ENCODE assay signal across 9 cellular contexts in genomic region chr2:100820346-100821254, GRCh38. TPM values are rescaled to one million over a fixed set of nuclear protein-coding genes. Genes with fewer than 3 reads are reported as not detected.
DNase-seq lines count a peak whose midpoint lies in the region; ATAC-seq and TF ChIP-seq lines count a peak whose summit lies in the region.
"Had no signal": no experiment of that assay in that cellular context is flagged by ENCODE, and none has a peak within 500 bp of the region (broad histone marks: within the 10 kb centered on the region; RNA-seq: fewer than 3 reads in every experiment).

No MANE protein-coding gene starts in this region.

- peak; percentile 23 for DNase-seq in AG08396 (ENCODE audit: low spot score)
- no peak for DNase-seq in RWPE2 (ENCODE audit: low spot score)
- peak; percentile 61 for DNase-seq in endodermal cell
- DNase-seq in natural killer cell = no peak
- no peak for DNase-seq in SW480 (ENCODE audit: low spot score)

- H3K27me3 Mint-ChIP-seq in endodermal cell (ENCODE audit: insufficient read depth) (peaks cover 68% of the 10 kb centered on the region), natural killer cell (ENCODE audit: low read depth in 2 of 2) (peaks cover 55 to 70% of the 10 kb centered on the region in 2 donors)

- H3K9me3 Mint-ChIP-seq in endodermal cell (no peaks in the 10 kb centered on the region), natural killer cell (no peaks in the 10 kb centered on the region)
- H3K9me3 Mint-ChIP-seq: memory B cell had no signal

- WGBS in endodermal cell (ENCODE audit: insufficient coverage in 1 of 2, insufficient read length in 1 of 2), 2 experiments = 1 to 3% methylated on average over 27 to 90 of the region's 90 CpGs

- H3K4me1 Mint-ChIP-seq in endodermal cell (peaks cover 5% of the 10 kb centered on the region), natural killer cell (peaks cover 0 to 6% of the 10 kb centered on the region in 2 donors)

- peaks cover 26% of the 10 kb centered on the region for H3K4me1 ChIP-seq in RWPE2 (ENCODE audit: insufficient read depth, poor library complexity, severe bottlenecking)
- H3K4me1 ChIP-seq in endodermal cell (ENCODE audit: control insufficient read depth, insufficient read depth, low read length) = peaks cover 5% of the 10 kb centered on the region

- H3K27me3 ChIP-seq in RWPE2 (ENCODE audit: insufficient read depth, poor library complexity, severe bottlenecking) (no peaks in the 10 kb centered on the region), endodermal cell (ENCODE audit: control insufficient read depth, insufficient read depth, low read length, poor library complexity, severe bottlenecking) (peaks cover 77% of the 10 kb centered on the region)

- no peak; the same call in 1 of the 3 replicates for ATAC-seq in RWPE2 (ENCODE audit: low read depth)
- ATAC-seq in natural killer cell = no peak
- no peak for ATAC-seq in GM18519 (IDR thresholded peaks at IDR 0.05; ENCODE audit: low FRiP score, unreplicated experiment)
- ATAC-seq in HG03039 (IDR thresholded peaks at IDR 0.05; ENCODE audit: unreplicated experiment) = no peak
- no peak for ATAC-seq in GM18498 (IDR thresholded peaks at IDR 0.05; ENCODE audit: unreplicated experiment)

- H3K36me3 ChIP-seq in RWPE2 (ENCODE audit: low read depth) (0 out of 2 replicates have a peak, but pooled peaks cover 5% of the 10 kb centered on the region), endodermal cell (ENCODE audit: control insufficient read depth, insufficient read depth, low read length) (no peaks in the 10 kb centered on the region)

- H3K9me3 ChIP-seq in RWPE2 (ENCODE audit: severe bottlenecking) (no peaks in the 10 kb centered on the region), endodermal cell (ENCODE audit: control insufficient read depth, low read length) (no peaks in the 10 kb centered on the region)

- H3K4me3 Mint-ChIP-seq in endodermal cell = peak overlapping the region; percentile 50
- H3K4me3 Mint-ChIP-seq in natural killer cell = peak overlapping the region; percentile 25
- H3K4me3 Mint-ChIP-seq: memory B cell had no signal

- H3K27ac ChIP-seq in RWPE2 (ENCODE audit: poor library complexity, severe bottlenecking) = peak overlapping the region; percentile 68
- H3K27ac ChIP-seq in endodermal cell (ENCODE audit: low read depth, low read length) = no peak overlapping the region

- TF ChIP-seq CTCF in RWPE2 (IDR thresholded peaks at IDR 0.05; ENCODE audit: poor library complexity, severe bottlenecking) (no peak), endodermal cell (conservative IDR thresholded peaks at IDR 0.05) (no peak), natural killer cell (IDR thresholded peaks at IDR 0.05) (no peak)

- intact Hi-C loops in natural killer cell (cut with micrococcal nuclease) = no loop called here

- H3K27ac Mint-ChIP-seq in endodermal cell = no peak overlapping the region
- no peak overlapping the region for H3K27ac Mint-ChIP-seq in natural killer cell
- H3K27ac Mint-ChIP-seq: memory B cell had no signal

- peak overlapping the region; percentile 15 for H3K9ac ChIP-seq in endodermal cell (ENCODE audit: extremely low read depth, low read length, poor library complexity, severe bottlenecking)

- H3K4me3 ChIP-seq in RWPE2 (ENCODE audit: severe bottlenecking) (peak overlapping the region; percentile 93), endodermal cell (ENCODE audit: low read length) (peak overlapping the region; percentile 74)

- H3K36me3 Mint-ChIP-seq in endodermal cell (ENCODE audit: low read depth) (no peaks in the 10 kb centered on the region), natural killer cell (no peaks in the 10 kb centered on the region)
- H3K36me3 Mint-ChIP-seq: memory B cell had no signal

RNA-seq across cellular contexts. Expression of gene NPAS2, which starts 0.7 kb away (rescaled TPM):
- total RNA-seq in endodermal cell = 1 to 10 TPM; 1.1 to 1.6 TPM
- 0.68 TPM for polyA plus RNA-seq in endodermal cell (2013, experiment 1 of 2)
- polyA plus RNA-seq in endodermal cell (2013, experiment 2 of 2) = 0.62 TPM
- total RNA-seq in natural killer cell = not detected

Comparison
In these comparisons a context has a peak if more than half of its experiments do, and no peak if none do; other contexts are left out.
1. DNase-seq: peak in AG08396 (single experiment) and endodermal cell (single experiment); none in RWPE2 (single experiment), natural killer cell (single experiment) and SW480 (single experiment).